8 cellular contexts compared by ENCODE assay signal in genomic region chr12:111598637-111599458, GRCh38. TPM values are rescaled to one million over a fixed set of nuclear protein-coding genes. Genes with fewer than 3 reads are reported as not detected.
DNase-seq lines count a peak whose midpoint lies in the region; ATAC-seq and TF ChIP-seq lines count a peak whose summit lies in the region.

TSS of gene ATXN2 (minus strand) at chr12:111599315. CDS start at chr12:111599034, 281 bp downstream.

- H3K4me1 Mint-ChIP-seq in activated naive CD8-positive, alpha-beta T cell treated with anti-CD3 and anti-CD28 coated beads, Interleukin-2, amount 10 ng/mL, durations not matched to agents 7 days and 5 days = peaks cover 24% of the 10 kb centered on the region

- DNase-seq in CMK (ENCODE audit: low read depth) = peak; percentile 47
- DNase-seq in GM20000 (ENCODE audit: low spot score) = peak; percentile 96
- DNase-seq in HT1080 (ENCODE audit: low read depth) = no peak
- DNase-seq in RPMI8226 = peak; percentile 83
- DNase-seq in activated naive CD8-positive, alpha-beta T cell treated with anti-CD3 and anti-CD28 coated beads, Interleukin-2, amount 10 ng/mL, durations not matched to agents 7 days and 5 days = no peak
- peak; percentile 83 for DNase-seq in cardiac septum (ENCODE audit: low spot score)
- DNase-seq in pons (ENCODE audit: low spot score) = peak; percentile 15
- DNase-seq in ureter (ENCODE audit: low spot score) = peak; percentile 71

- intact Hi-C loops in cardiac septum (cut with DNase I) = loop anchor here (2.0 to 10.0 kb wide), 3 partner anchors 38 to 234 kb away; partner anchors contain the start of genes ACAD10 and PHETA1

- no peaks in the 10 kb centered on the region for H3K36me3 Mint-ChIP-seq in activated naive CD8-positive, alpha-beta T cell treated with anti-CD3 and anti-CD28 coated beads, Interleukin-2, amount 10 ng/mL, durations not matched to agents 7 days and 5 days

- no peaks in the 10 kb centered on the region for H3K9me3 Mint-ChIP-seq in activated naive CD8-positive, alpha-beta T cell treated with anti-CD3 and anti-CD28 coated beads, Interleukin-2, amount 10 ng/mL, durations not matched to agents 7 days and 5 days

- no peak for TF ChIP-seq CTCF in GM20000 (IDR thresholded peaks at IDR 0.05; ENCODE audit: extremely low read depth, missing control alignments)

- no peaks in the 10 kb centered on the region for H3K27me3 Mint-ChIP-seq in activated naive CD8-positive, alpha-beta T cell treated with anti-CD3 and anti-CD28 coated beads, Interleukin-2, amount 10 ng/mL, durations not matched to agents 7 days and 5 days

- H3K27ac Mint-ChIP-seq in activated naive CD8-positive, alpha-beta T cell treated with anti-CD3 and anti-CD28 coated beads, Interleukin-2, amount 10 ng/mL, durations not matched to agents 7 days and 5 days = peak within 1 kb of the TSS; percentile 83

- POLR2A ChIA-PET in activated naive CD8-positive, alpha-beta T cell treated with anti-CD3 and anti-CD28 coated beads, Interleukin-2, amount 10 ng/mL, durations not matched to agents 7 days and 5 days (lab: Charles Lee) = interaction anchor here (0.6 to 1.2 kb wide), 2 partner anchors 87 to 202 kb away, joined by 3 read pairs; partner anchors contain the start of genes ACAD10 and BRAP

- peak; percentile 66 for ATAC-seq in activated naive CD8-positive, alpha-beta T cell treated with anti-CD3 and anti-CD28 coated beads, Interleukin-2, amount 10 ng/mL, durations not matched to agents 7 days and 5 days (ENCODE audit: low read depth)

- peak within 1 kb of the TSS; percentile 97 for H3K4me3 Mint-ChIP-seq in activated naive CD8-positive, alpha-beta T cell treated with anti-CD3 and anti-CD28 coated beads, Interleukin-2, amount 10 ng/mL, durations not matched to agents 7 days and 5 days

RNA-seq across cellular contexts. Expression of gene ATXN2, which starts in this region (rescaled TPM):
- total RNA-seq in HT1080 (2014; rRNA removed; shearing (Covaris generic)) = 12.3 and 18.9 TPM in 2 replicates
- polyA plus RNA-seq in HT1080 (2015; cell fraction: cytosol; rRNA removed) = 43.2 and 49.4 TPM in 2 replicates
- polyA plus RNA-seq in HT1080 (2015; cell fraction: nucleus; rRNA removed) = 137 and 146 TPM in 2 replicates
- total RNA-seq in activated naive CD8-positive, alpha-beta T cell treated with anti-CD3 and anti-CD28 coated beads, Interleukin-2, amount 10 ng/mL, durations not matched to agents 7 days and 5 days = 10 to 100 TPM; 37.2 to 42.3 TPM
- total RNA-seq in cardiac septum (56.1 TPM), ureter (120 TPM)

Comparison
In these comparisons a context has a peak if more than half of its experiments do, and no peak if none do; other contexts are left out.
1. DNase-seq: peak in CMK (single experiment), GM20000 (single experiment), RPMI8226 (single experiment), cardiac septum (single experiment), pons (single experiment) and ureter (single experiment); none in HT1080 (single experiment) and activated naive CD8-positive, alpha-beta T cell treated with anti-CD3 and anti-CD28 coated beads, Interleukin-2, amount 10 ng/mL, durations not matched to agents 7 days and 5 days (single experiment).